8 cellular contexts compared by ENCODE assay signal in the genomic region with DNA sequence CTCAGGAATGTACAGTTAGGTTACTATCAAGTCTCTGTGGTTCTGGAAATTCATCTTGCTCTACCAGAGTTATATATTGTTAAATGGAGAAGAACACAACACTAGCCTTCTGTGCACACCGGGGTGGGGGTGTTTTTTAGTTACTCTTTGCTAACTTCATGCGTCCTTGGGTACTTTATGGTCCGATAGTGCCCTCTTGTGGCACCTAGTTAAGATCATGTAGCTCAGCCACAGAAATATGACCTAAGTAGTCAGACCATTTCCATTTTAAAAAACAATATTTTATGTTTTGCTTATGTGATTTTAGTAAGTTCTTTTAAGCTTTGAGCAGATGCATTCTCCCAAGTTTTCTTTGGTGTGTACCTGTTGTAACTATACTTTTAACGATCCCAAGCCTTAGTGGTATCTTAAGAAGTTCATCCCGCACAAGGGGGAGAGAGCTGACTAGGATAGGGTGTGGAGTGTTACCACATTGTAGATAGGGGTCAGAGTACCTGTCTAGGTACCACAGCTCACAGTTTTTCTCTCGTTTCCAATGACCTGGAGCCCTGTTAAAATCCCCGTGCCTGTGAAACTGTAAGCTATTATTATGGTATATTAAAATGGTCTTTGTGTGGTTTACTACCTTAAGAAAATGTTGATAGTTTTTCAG. TPM values are rescaled to one million over a fixed set of nuclear protein-coding genes. Genes with fewer than 3 reads are reported as not detected.
DNase-seq lines count a peak whose midpoint lies in the region; ATAC-seq and TF ChIP-seq lines count a peak whose summit lies in the region.

No MANE protein-coding gene starts in this region.

- intact Hi-C loops in CD4-positive, alpha-beta memory T cell (cut with micrococcal nuclease): loop anchor here (1.0 to 10.0 kb wide), 6 partner anchors 61 to 401 kb away; a partner anchor contains a TSS

- no peaks in the 10 kb centered on the region for H3K9me3 Mint-ChIP-seq in CD4-positive, alpha-beta memory T cell
- no peaks in the 10 kb centered on the region for H3K9me3 Mint-ChIP-seq in activated CD4-positive, alpha-beta T cell treated with anti-CD3 and anti-CD28 coated beads, Interleukin-2, amount 10 ng/mL, durations not matched to agents 7 days and 5 days

- peak; percentile 56 for TF ChIP-seq CTCF in HL-60 (IDR thresholded peaks at IDR 0.05; ENCODE audit: insufficient read depth, low read length)

- H3K9ac ChIP-seq in mesenchymal stem cell (ENCODE audit: low read length): peak overlapping the region; percentile 85

- POLR2A ChIA-PET in CD4-positive, alpha-beta memory T cell (lab: Charles Lee; ENCODE audit: partially characterized antibody): interaction anchor here (0.6 to 2.1 kb wide), 5 partner anchors 61 to 150 kb away, joined by 3 to 15 read pairs (median 4); a partner anchor contains a TSS
- POLR2A ChIA-PET in activated CD4-positive, alpha-beta T cell treated with anti-CD3 and anti-CD28 coated beads, Interleukin-2, amount 10 ng/mL, durations not matched to agents 7 days and 5 days (lab: Charles Lee): interaction anchor here (0.9 kb wide), 1 partner anchor 136 kb away, joined by 4 read pairs; a partner anchor contains a TSS

- peaks cover 8 to 29% (median 15%) of the 10 kb centered on the region in 4 donors for H3K4me1 Mint-ChIP-seq in CD4-positive, alpha-beta memory T cell
- peaks cover 17% of the 10 kb centered on the region for H3K4me1 Mint-ChIP-seq in activated CD4-positive, alpha-beta T cell treated with anti-CD3 and anti-CD28 coated beads, Interleukin-2, amount 10 ng/mL, durations not matched to agents 7 days and 5 days

- no peaks in the 10 kb centered on the region for H3K27me3 Mint-ChIP-seq in CD4-positive, alpha-beta memory T cell
- H3K27me3 Mint-ChIP-seq in activated CD4-positive, alpha-beta T cell treated with anti-CD3 and anti-CD28 coated beads, Interleukin-2, amount 10 ng/mL, durations not matched to agents 7 days and 5 days: no peaks in the 10 kb centered on the region

- no peak overlapping the region for H2BK12ac ChIP-seq in mesenchymal stem cell (ENCODE audit: low read length in 2 of 2)

- peak overlapping the region; percentile 24 to 89 (median 76) for H3K27ac Mint-ChIP-seq in CD4-positive, alpha-beta memory T cell
- peak overlapping the region; percentile 76 for H3K27ac Mint-ChIP-seq in activated CD4-positive, alpha-beta T cell treated with anti-CD3 and anti-CD28 coated beads, Interleukin-2, amount 10 ng/mL, durations not matched to agents 7 days and 5 days

- H3K23ac ChIP-seq in mesenchymal stem cell (ENCODE audit: low read length in 2 of 2): no peak overlapping the region

- peak overlapping the region in 5 of 8 donors; percentile 5 to 41 (median 13) for H3K4me3 Mint-ChIP-seq in CD4-positive, alpha-beta memory T cell
- no peak overlapping the region for H3K4me3 Mint-ChIP-seq in activated CD4-positive, alpha-beta T cell treated with anti-CD3 and anti-CD28 coated beads, Interleukin-2, amount 10 ng/mL, durations not matched to agents 7 days and 5 days

- no peak overlapping the region for H4K8ac ChIP-seq in mesenchymal stem cell (ENCODE audit: low read length)

- H3K18ac ChIP-seq in mesenchymal stem cell (ENCODE audit: low read depth in 1 of 2, low read length in 2 of 2): no peak overlapping the region

- no peak overlapping the region for H2BK15ac ChIP-seq in mesenchymal stem cell (ENCODE audit: low read depth, poor library complexity, severe bottlenecking)

- H3K9me3 ChIP-seq in CD4-positive, alpha-beta memory T cell (ENCODE audit: control insufficient read depth in 1 of 2, low read length in 2 of 2): no peaks in the 10 kb centered on the region
- H3K9me3 ChIP-seq in effector memory CD4-positive, alpha-beta T cell (ENCODE audit: control insufficient read depth, low read length): no peaks in the 10 kb centered on the region
- H3K9me3 ChIP-seq in mesenchymal stem cell (ENCODE audit: control insufficient read depth, low read length): no peaks in the 10 kb centered on the region

- no peaks in the 10 kb centered on the region for H3K27me3 ChIP-seq in CD4-positive, alpha-beta memory T cell (ENCODE audit: insufficient read depth, low read length)
- H3K27me3 ChIP-seq in HL-60 (ENCODE audit: insufficient read depth, poor library complexity, severe bottlenecking) (no peaks in the 10 kb centered on the region), mesenchymal stem cell (ENCODE audit: control insufficient read depth in 1 of 2, insufficient read depth in 1 of 2, low read length in 2 of 2) (no peaks in the 10 kb centered on the region)
- no peaks in the 10 kb centered on the region for H3K27me3 ChIP-seq in effector memory CD4-positive, alpha-beta T cell (replicated peaks; ENCODE audit: control insufficient read depth, insufficient read depth, low read length, poor library complexity, severe bottlenecking)

- peaks cover 13% of the 10 kb centered on the region for H3K4me1 ChIP-seq in CD4-positive, alpha-beta memory T cell (ENCODE audit: insufficient read depth, low read length)
- no peaks in the 10 kb centered on the region for H3K4me1 ChIP-seq in effector memory CD4-positive, alpha-beta T cell (ENCODE audit: control insufficient read depth, insufficient read depth, low read length, poor library complexity, severe bottlenecking)
- peaks cover 3% of the 10 kb centered on the region for H3K4me1 ChIP-seq in mesenchymal stem cell (ENCODE audit: control insufficient read depth, insufficient read depth, low read depth, low read length)

- H3K79me1 ChIP-seq in mesenchymal stem cell (replicated peaks; ENCODE audit: low read length, poor library complexity, severe bottlenecking): peaks cover 14% of the 10 kb centered on the region

- no peak overlapping the region for H2AK5ac ChIP-seq in mesenchymal stem cell (ENCODE audit: low read length, severe bottlenecking)

- H4K91ac ChIP-seq in mesenchymal stem cell (ENCODE audit: low read length): no peak overlapping the region

- no peak overlapping the region for H3K14ac ChIP-seq in mesenchymal stem cell (ENCODE audit: low read length in 2 of 2)

- peaks cover 61% of the 10 kb centered on the region for H3K36me3 ChIP-seq in CD4-positive, alpha-beta memory T cell (ENCODE audit: insufficient read depth, low read length)
- peaks cover 54% of the 10 kb centered on the region for H3K36me3 ChIP-seq in effector memory CD4-positive, alpha-beta T cell (ENCODE audit: control insufficient read depth, insufficient read depth, low read length)
- peaks cover 26 to 78% of the 10 kb centered on the region in 2 experiments for H3K36me3 ChIP-seq in mesenchymal stem cell (ENCODE audit: control insufficient read depth in 1 of 2, insufficient read depth in 2 of 2, low read depth in 1 of 2, low read length in 2 of 2)

- H3K36me3 Mint-ChIP-seq in CD4-positive, alpha-beta memory T cell: peaks cover 52 to 76% of the 10 kb centered on the region in 2 donors
- H3K36me3 Mint-ChIP-seq in activated CD4-positive, alpha-beta T cell treated with anti-CD3 and anti-CD28 coated beads, Interleukin-2, amount 10 ng/mL, durations not matched to agents 7 days and 5 days (ENCODE audit: low read depth): peaks cover 58% of the 10 kb centered on the region

- no peak overlapping the region for H2BK120ac ChIP-seq in mesenchymal stem cell (ENCODE audit: low read depth, low read length)

- no peak overlapping the region for H3K4me2 ChIP-seq in mesenchymal stem cell (ENCODE audit: low read length, poor library complexity, severe bottlenecking)

- H2BK5ac ChIP-seq in mesenchymal stem cell (ENCODE audit: low read depth, low read length, poor library complexity, severe bottlenecking): no peak overlapping the region

- no peak overlapping the region for H3K27ac ChIP-seq in CD4-positive, alpha-beta memory T cell (ENCODE audit: low read depth, low read length)
- H3K27ac ChIP-seq in HL-60 (replicated peaks) (no peak overlapping the region), mesenchymal stem cell (ENCODE audit: low read length, poor library complexity, severe bottlenecking) (no peak overlapping the region)
- H3K27ac ChIP-seq in effector memory CD4-positive, alpha-beta T cell (ENCODE audit: insufficient read depth, low read length, poor library complexity, severe bottlenecking): no peak overlapping the region

- peak; percentile 72 to 81 (median 75) for DNase-seq in CD4-positive, alpha-beta memory T cell
- DNase-seq in HL-60 (ENCODE audit: low read depth in 1 of 2, low spot score in 1 of 2): peak; percentile 66 to 78
- DNase-seq in NCI-H69 (lab: John Stamatoyannopoulos, UW): peak; percentile 68
- DNase-seq in activated CD4-positive, alpha-beta T cell treated with anti-CD3 and anti-CD28 coated beads, Interleukin-2, amount 10 ng/mL, durations not matched to agents 7 days and 5 days: peak; percentile 83
- DNase-seq in effector memory CD4-positive, alpha-beta T cell: peak; percentile 26 to 60 (median 43)
- DNase-seq in mesenchymal stem cell: peak; percentile 89
- DNase-seq in stimulated activated naive CD4-positive, alpha-beta T cell treated with Interleukin-2 at 50 U/mL for 16 hours (lab: John Stamatoyannopoulos, UW): peak; percentile 50

- ATAC-seq in GM21529 (IDR thresholded peaks at IDR 0.05; ENCODE audit: unreplicated experiment): no peak

- CTCF ChIA-PET in CD4-positive, alpha-beta memory T cell (lab: Charles Lee; ENCODE audit: partially characterized antibody): interaction anchor here (0.7 to 5.4 kb wide), 39 partner anchors 8 to 402 kb away, joined by 3 to 57 read pairs (median 4); a partner anchor contains a TSS
- CTCF ChIA-PET in activated CD4-positive, alpha-beta T cell treated with anti-CD3 and anti-CD28 coated beads, Interleukin-2, amount 10 ng/mL, durations not matched to agents 7 days and 5 days (lab: Charles Lee): interaction anchor here (0.6 to 3.7 kb wide), 16 partner anchors 10 to 186 kb away, joined by 3 to 32 read pairs (median 4); a partner anchor contains a TSS

- WGBS in mesenchymal stem cell: 82% methylated on average over 5 of the region's 7 CpGs

- no peak overlapping the region for H2AFZ ChIP-seq in mesenchymal stem cell (ENCODE audit: low read depth, low read length)

- no peak overlapping the region for H3K4ac ChIP-seq in mesenchymal stem cell (ENCODE audit: low read depth in 1 of 2, low read length in 2 of 2)

- H3K4me3 ChIP-seq in CD4-positive, alpha-beta memory T cell (ENCODE audit: low read length in 2 of 2): no peak overlapping the region
- H3K4me3 ChIP-seq in HL-60 (replicated peaks; ENCODE audit: insufficient read depth, low read length) (no peak overlapping the region), mesenchymal stem cell (ENCODE audit: insufficient read depth in 1 of 2, low read depth in 1 of 2, low read length in 2 of 2) (peak overlapping the region in 1 of 2 experiments; percentile 57)
- H3K4me3 ChIP-seq in effector memory CD4-positive, alpha-beta T cell (ENCODE audit: insufficient read depth, low read depth, low read length, poor library complexity, severe bottlenecking): no peak overlapping the region

RNA-seq across cellular contexts. Expression of a gene that starts 20.6 kb away (rescaled TPM):
- total RNA-seq in CD4-positive, alpha-beta memory T cell: 1 to 10 TPM; 3.2 to 3.3 TPM
- not detected for polyA plus RNA-seq in CD4-positive, alpha-beta memory T cell
- 1 to 10 TPM; 6.5 to 6.9 TPM for total RNA-seq in activated CD4-positive, alpha-beta T cell treated with anti-CD3 and anti-CD28 coated beads, Interleukin-2, amount 10 ng/mL, durations not matched to agents 7 days and 5 days
- polyA plus RNA-seq in mesenchymal stem cell (2013, experiment 1 of 2): 1.9 TPM
- polyA plus RNA-seq in mesenchymal stem cell (2013, experiment 2 of 2): 1.8 TPM

RNA-seq across cellular contexts. Expression of a gene that starts 37.9 kb away (rescaled TPM):
- total RNA-seq in CD4-positive, alpha-beta memory T cell: 1 to 10 TPM; 6.3 to 7.3 TPM
- 1 to 10 TPM; 5.2 to 8.1 TPM for polyA plus RNA-seq in CD4-positive, alpha-beta memory T cell
- 1 to 10 TPM; 7.3 to 9.3 TPM for total RNA-seq in activated CD4-positive, alpha-beta T cell treated with anti-CD3 and anti-CD28 coated beads, Interleukin-2, amount 10 ng/mL, durations not matched to agents 7 days and 5 days
- polyA plus RNA-seq in mesenchymal stem cell (2013, experiment 1 of 2): 129 TPM
- 133 TPM for polyA plus RNA-seq in mesenchymal stem cell (2013, experiment 2 of 2)
